In the genomic region with DNA sequence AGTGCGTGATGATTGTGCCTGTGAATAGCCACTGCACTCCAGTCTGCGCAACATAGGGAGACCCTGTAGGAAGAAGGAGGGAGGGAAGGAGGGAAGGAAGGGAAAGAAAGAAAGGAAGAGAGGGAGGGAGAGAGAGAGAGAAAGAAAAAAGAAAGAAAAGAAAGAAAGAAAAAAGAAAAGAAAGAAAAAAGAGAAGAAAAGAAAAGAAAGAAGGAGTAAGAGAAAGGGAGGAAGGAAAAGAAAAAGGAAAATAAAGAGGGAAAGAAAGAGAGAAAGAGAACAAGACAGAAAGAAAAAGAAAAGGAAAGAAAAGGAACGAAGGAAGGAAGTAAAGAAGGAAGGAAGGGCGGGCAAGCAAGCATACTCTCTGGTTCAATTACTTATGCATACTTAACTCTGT, we compare ENCODE assay signal across 28 cellular contexts.
"Had no signal": no experiment of that assay in that cellular context is flagged by ENCODE, and none has a peak within 500 bp of the region (broad histone marks: within the 10 kb centered on the region; RNA-seq: fewer than 3 reads in every experiment).

No MANE protein-coding gene starts in this region.

- H3K4me1 ChIP-seq: colonic mucosa, esophagus squamous epithelium, gastrocnemius medialis, left lung, lower lobe of right lung had no signal

- H3K27ac Mint-ChIP-seq: dendritic cell treated with granulocyte-macrophage colony-stimulating factor and Interleukin-4, amounts not matched to agents 40 ng/mL and 50 ng/mL, for 4 days; effector memory CD8-positive, alpha-beta T cell; endodermal cell; naive B cell; naive thymus-derived CD8-positive, alpha-beta T cell had no signal

- H3K27ac ChIP-seq: colonic mucosa, epithelial cell of prostate, esophagus squamous epithelium, gastrocnemius medialis, heart right ventricle, left lung, lower lobe of right lung had no signal

- H3K4me3 ChIP-seq: colonic mucosa, esophagus squamous epithelium, gastrocnemius medialis, heart right ventricle, left lung, lower lobe of right lung had no signal

- H3K9me3 ChIP-seq: colonic mucosa, esophagus squamous epithelium, gastrocnemius medialis, heart right ventricle, left lung, lower lobe of right lung had no signal

- H3K27me3 Mint-ChIP-seq: dendritic cell treated with granulocyte-macrophage colony-stimulating factor and Interleukin-4, amounts not matched to agents 40 ng/mL and 50 ng/mL, for 4 days; effector memory CD8-positive, alpha-beta T cell had no signal

- FAIRE-seq: endometrium, islet of Langerhans, keratinocyte had no signal

- H3K4me1 Mint-ChIP-seq: naive B cell had no signal

- H3K27me3 ChIP-seq: colonic mucosa, esophagus squamous epithelium, gastrocnemius medialis, heart right ventricle, left lung had no signal

- H3K36me3 Mint-ChIP-seq: naive B cell; naive thymus-derived CD8-positive, alpha-beta T cell had no signal

- H3K9me3 Mint-ChIP-seq: dendritic cell treated with granulocyte-macrophage colony-stimulating factor and Interleukin-4, amounts not matched to agents 40 ng/mL and 50 ng/mL, for 4 days; effector memory CD8-positive, alpha-beta T cell; endodermal cell; naive B cell; naive thymus-derived CD8-positive, alpha-beta T cell had no signal

- H3K4me3 Mint-ChIP-seq: dendritic cell treated with granulocyte-macrophage colony-stimulating factor and Interleukin-4, amounts not matched to agents 40 ng/mL and 50 ng/mL, for 4 days; effector memory CD8-positive, alpha-beta T cell; endodermal cell; naive B cell; naive thymus-derived CD8-positive, alpha-beta T cell had no signal

- H3K36me3 ChIP-seq: colonic mucosa, esophagus squamous epithelium, gastrocnemius medialis, heart right ventricle, left lung, lower lobe of right lung had no signal

- DNase-seq: colonic mucosa; cortex of kidney; effector CD8-positive, alpha-beta T cell; effector memory CD8-positive, alpha-beta T cell; endodermal cell; erythroblast; esophagus squamous epithelium; foreskin fibroblast; foreskin melanocyte; gastrocnemius medialis; glutamatergic neuron; head of caudate nucleus; heart right ventricle; hippocampal formation; left cardiac atrium; left lung; left ventricle myocardium superior; lower lobe of right lung; mesendoderm; midbrain; naive B cell; naive thymus-derived CD8-positive, alpha-beta T cell had no signal

- ATAC-seq: effector memory CD8-positive, alpha-beta T cell; esophagus mucosa; gastrocnemius medialis; heart right ventricle; left cardiac atrium; left lung; left ventricle myocardium superior; lower lobe of right lung; naive thymus-derived CD8-positive, alpha-beta T cell had no signal
